In the genomic region with DNA sequence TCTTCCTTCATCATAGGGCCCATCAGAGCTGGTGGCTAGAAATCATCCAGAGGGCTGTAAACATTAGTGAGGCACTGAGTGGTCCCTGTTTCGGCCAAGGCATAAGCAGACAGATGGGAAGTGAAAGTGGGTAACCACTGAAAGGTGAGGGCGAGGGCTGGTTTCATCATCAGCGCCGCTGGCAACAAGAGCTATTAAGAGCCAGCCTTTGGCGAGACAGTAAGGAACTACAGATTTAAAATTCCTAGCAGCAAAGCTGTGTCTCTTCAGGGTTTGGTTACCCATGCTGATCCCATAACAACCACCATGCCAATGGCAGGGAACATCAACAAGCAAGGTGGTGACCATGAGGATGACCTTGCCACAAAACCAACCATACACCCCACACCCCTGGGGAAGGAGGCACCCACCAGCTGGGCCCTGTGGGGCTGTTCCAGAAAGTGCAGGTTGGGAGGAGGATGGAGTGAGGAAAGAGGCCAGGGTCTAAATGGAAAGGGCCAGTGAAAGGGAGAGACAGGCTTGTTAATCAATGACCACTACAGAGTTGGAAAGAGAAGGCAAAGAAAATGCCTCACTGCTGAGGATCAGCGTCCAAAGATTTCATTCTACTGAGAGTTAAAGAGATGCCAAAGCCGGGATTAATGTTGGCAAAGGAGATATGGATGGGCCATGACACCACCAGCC, we compare ENCODE assay signal across 12 cellular contexts. TPM values are rescaled to one million over a fixed set of nuclear protein-coding genes. Genes with fewer than 3 reads are reported as not detected.
A peak's percentile ranks its signal among the peaks of the same experiment; 100 is the strongest.
DNase-seq lines count a peak whose midpoint lies in the region; ATAC-seq and FAIRE-seq lines count a peak whose summit lies in the region.
"Had no signal": no experiment of that assay in that cellular context is flagged by ENCODE, and none has a peak within 500 bp of the region (broad histone marks: within the 10 kb centered on the region; RNA-seq: fewer than 3 reads in every experiment).

No MANE protein-coding gene starts in this region.

- H3K36me3 Mint-ChIP-seq in central memory CD8-positive, alpha-beta T cell (ENCODE audit: insufficient read depth): peaks cover 9% of the 10 kb centered on the region

- peaks cover 63% of the 10 kb centered on the region for H3K4me1 Mint-ChIP-seq in central memory CD8-positive, alpha-beta T cell

- peak overlapping the region; percentile 73 for H3K4me3 Mint-ChIP-seq in central memory CD8-positive, alpha-beta T cell

- H3K27me3 Mint-ChIP-seq in central memory CD8-positive, alpha-beta T cell: no peaks in the 10 kb centered on the region

- peak; percentile 82 for ATAC-seq in GM21390 (IDR thresholded peaks at IDR 0.05; ENCODE audit: unreplicated experiment)
- peak; percentile 75 for ATAC-seq in HG03439 (IDR thresholded peaks at IDR 0.05; ENCODE audit: unreplicated experiment)
- no peak for ATAC-seq in central memory CD8-positive, alpha-beta T cell (replicated peaks; ENCODE audit: extremely low read depth, poor library complexity, severe bottlenecking)
- no peak for ATAC-seq in HG02840 (IDR thresholded peaks at IDR 0.05; ENCODE audit: low FRiP score, unreplicated experiment)
- ATAC-seq: left ventricle myocardium superior had no signal

- peak overlapping the region; percentile 94 for H3K27ac Mint-ChIP-seq in central memory CD8-positive, alpha-beta T cell (ENCODE audit: low read depth)

- peak; percentile 82 for FAIRE-seq in GM18507 (lab: Jason Lieb, UNC)
- FAIRE-seq: colon had no signal

- H3K9me3 Mint-ChIP-seq in central memory CD8-positive, alpha-beta T cell: no peaks in the 10 kb centered on the region

- DNase-seq in GM18507 (ENCODE audit: extremely low spot score, insufficient read length, low read depth) (no peak), C1 segment of cervical spinal cord (lab: John Stamatoyannopoulos, UW) (no peak), cerebellum (ENCODE audit: low spot score) (no peak)
- DNase-seq in central memory CD8-positive, alpha-beta T cell (ENCODE audit: low spot score in 2 of 2): no peak
- DNase-seq in central memory CD4-positive, alpha-beta T cell: no peak
- DNase-seq: GF-D8, left ventricle myocardium superior, T-helper 9 cell had no signal

RNA-seq across cellular contexts. Expression of a gene that starts 9.0 kb away (rescaled TPM):
- 46.5 TPM for total RNA-seq in cerebellum

RNA-seq across cellular contexts. Expression of a gene that starts 52.3 kb away (rescaled TPM):
- 7.4 TPM for total RNA-seq in cerebellum

Comparison
In these comparisons a context has a peak if more than half of its experiments do, and no peak if none do; other contexts are left out.
1. ATAC-seq: peak in GM21390 (single experiment) and HG03439 (single experiment); none in central memory CD8-positive, alpha-beta T cell (single experiment) and HG02840 (single experiment).